14 cellular contexts compared by ENCODE assay signal in genomic region chr4:113639311-113639710, GRCh38.
DNase-seq lines count a peak whose midpoint lies in the region; ATAC-seq and TF ChIP-seq lines count a peak whose summit lies in the region.
"Had no signal": no experiment of that assay in that cellular context is flagged by ENCODE, and none has a peak within 500 bp of the region (broad histone marks: within the 10 kb centered on the region; RNA-seq: fewer than 3 reads in every experiment).

No MANE protein-coding gene starts in this region.

- dilution Hi-C loops in mammary epithelial cell (cut with HindIII; ENCODE audit: low sequenced_read_pairs), result no loop called here

- H3K4me3 Mint-ChIP-seq in activated CD8-positive, alpha-beta memory T cell treated with anti-CD3 and anti-CD28 coated beads, Interleukin-2, amount 10 ng/mL, durations not matched to agents 7 days and 5 days, result no peak overlapping the region
- H3K4me3 Mint-ChIP-seq: H9 had no signal

- H2AK5ac ChIP-seq in neuronal stem cell (ENCODE audit: low read depth, low read length), result no peak overlapping the region

- in situ Hi-C loops in mammary epithelial cell (cut with MboI; ENCODE audit: low sequenced_read_pairs in 2 of 2), result no loop called here

- H2AFZ ChIP-seq in OCI-LY3 (ENCODE audit: low read depth, low read length) (no peak overlapping the region), neuronal stem cell (ENCODE audit: low read length) (no peak overlapping the region), mammary epithelial cell (ENCODE audit: low read depth, low read length) (no peak overlapping the region)

- H2BK12ac ChIP-seq in neuronal stem cell (ENCODE audit: low read length), result no peak overlapping the region

- no peaks in the 10 kb centered on the region for H3K79me1 ChIP-seq in neuronal stem cell (ENCODE audit: low read depth, low read length)

- H4K20me1 ChIP-seq in OCI-LY3 (ENCODE audit: insufficient read depth, low read length), result no peaks in the 10 kb centered on the region
- no peaks in the 10 kb centered on the region for H4K20me1 ChIP-seq in mammary epithelial cell (ENCODE audit: insufficient read depth, low read length)

- intact Hi-C loops in mammary epithelial cell (cut with micrococcal nuclease), result no loop called here

- H3K18ac ChIP-seq in neuronal stem cell (ENCODE audit: low read length), result no peak overlapping the region

- WGBS in neuronal stem cell (ENCODE audit: extremely low coverage in 2 of 2, insufficient read length in 2 of 2, insufficient replicate concordance in 1 of 2), 2 donors, result no CpG with 5 or more reads among the region's 2 CpGs
- WGBS in mammary epithelial cell (ENCODE audit: low coverage, missing lambda C conversion rate), result 90% methylated on average over 2 of the region's 2 CpGs

- no peaks in the 10 kb centered on the region for H3K79me2 ChIP-seq in OCI-LY3 (ENCODE audit: low read length)
- no peaks in the 10 kb centered on the region for H3K79me2 ChIP-seq in mammary epithelial cell (ENCODE audit: insufficient read depth, low read length)

- no peak overlapping the region for H2BK120ac ChIP-seq in neuronal stem cell (ENCODE audit: low read depth, low read length)

- H3K9ac ChIP-seq in OCI-LY3 (ENCODE audit: low read length), result 0 out of 2 replicates have a peak overlapping the region, but pooled peaks have one; percentile 13
- H3K9ac ChIP-seq in neuronal stem cell (ENCODE audit: low read depth, low read length, poor library complexity), result no peak overlapping the region
- no peak overlapping the region for H3K9ac ChIP-seq in mammary epithelial cell (ENCODE audit: insufficient read depth, low read length)

- H3K4me3 ChIP-seq in OCI-LY3 (ENCODE audit: low read length) (no peak overlapping the region), neuronal stem cell (ENCODE audit: low read length in 2 of 2) (no peak overlapping the region), MG63 (no peak overlapping the region), mammary epithelial cell (replicated peaks in 1 of 3; ENCODE audit: insufficient read depth in 1 of 3, low read depth in 2 of 3, low read length in 3 of 3) (no peak overlapping the region)
- H3K4me3 ChIP-seq: spleen had no signal

- no peak overlapping the region for H2BK5ac ChIP-seq in neuronal stem cell (ENCODE audit: low read length)

- TF ChIP-seq CTCF in OCI-LY3 (IDR thresholded peaks at IDR 0.05; ENCODE audit: low read depth, low read length) (no peak), mammary epithelial cell (conservative IDR thresholded peaks at IDR 0.05 in 1 of 2, IDR thresholded peaks at IDR 0.05 in 1 of 2; ENCODE audit: extremely low read depth in 1 of 2, insufficient read depth in 1 of 2, low read depth in 1 of 2, low read length in 2 of 2) (no peak)

- ATAC-seq in activated CD8-positive, alpha-beta memory T cell treated with anti-CD3 and anti-CD28 coated beads, Interleukin-2, amount 10 ng/mL, durations not matched to agents 7 days and 5 days, result no peak
- ATAC-seq in GM21423 (IDR thresholded peaks at IDR 0.05; ENCODE audit: unreplicated experiment), result peak; percentile 42
- ATAC-seq: foreskin keratinocyte had no signal

- H4K91ac ChIP-seq in neuronal stem cell (ENCODE audit: low read depth, low read length, poor library complexity), result no peak overlapping the region

- H4K8ac ChIP-seq in neuronal stem cell (ENCODE audit: low read depth, low read length), result no peak overlapping the region

- DNase-seq in activated CD8-positive, alpha-beta memory T cell treated with anti-CD3 and anti-CD28 coated beads, Interleukin-2, amount 10 ng/mL, durations not matched to agents 7 days and 5 days, result peak; percentile 41
- DNase-seq in activated CD8-positive, alpha-beta memory T cell treated with anti-CD3 and anti-CD28 coated beads, Interleukin-2, amount 50 U/mL, for 48 hours, result no peak
- peak; percentile 12 for DNase-seq in putamen (ENCODE audit: low spot score)
- DNase-seq in neuronal stem cell (ENCODE audit: low spot score), result no peak
- no peak for DNase-seq in MG63
- DNase-seq in mammary epithelial cell, result no peak
- DNase-seq: activated T-cell treated with anti-CD3 and anti-CD28 coated beads for 4 hours, foreskin keratinocyte, H9, mesendoderm, NCI-H345, spleen had no signal

- H3K27ac ChIP-seq in OCI-LY3 (ENCODE audit: low read length) (peak overlapping the region; percentile 72), neuronal stem cell (replicated peaks; ENCODE audit: low read length) (no peak overlapping the region), mammary epithelial cell (ENCODE audit: insufficient read depth, low read depth, low read length) (no peak overlapping the region)
- H3K27ac ChIP-seq: foreskin keratinocyte had no signal

- no peak overlapping the region for H3K4ac ChIP-seq in neuronal stem cell (ENCODE audit: low read length)

- H3K4me1 Mint-ChIP-seq in activated CD8-positive, alpha-beta memory T cell treated with anti-CD3 and anti-CD28 coated beads, Interleukin-2, amount 10 ng/mL, durations not matched to agents 7 days and 5 days, result peaks cover 41% of the 10 kb centered on the region

- H3K4me2 ChIP-seq in OCI-LY3 (ENCODE audit: low read length), result peak overlapping the region; percentile 60
- no peak overlapping the region for H3K4me2 ChIP-seq in neuronal stem cell (ENCODE audit: insufficient read depth, low read length, poor library complexity, severe bottlenecking)
- no peak overlapping the region for H3K4me2 ChIP-seq in mammary epithelial cell (ENCODE audit: insufficient read depth, low read depth, low read length)

- H3K27ac Mint-ChIP-seq in activated CD8-positive, alpha-beta memory T cell treated with anti-CD3 and anti-CD28 coated beads, Interleukin-2, amount 10 ng/mL, durations not matched to agents 7 days and 5 days, result no peak overlapping the region
- H3K27ac Mint-ChIP-seq: H9 had no signal

- H3K36me3 ChIP-seq in OCI-LY3 (replicated peaks; ENCODE audit: low read depth, low read length), result no peaks in the 10 kb centered on the region
- H3K36me3 ChIP-seq in neuronal stem cell (replicated peaks in 1 of 2; ENCODE audit: control insufficient read depth in 2 of 2, insufficient read depth in 2 of 2, low read length in 2 of 2), result no peaks in the 10 kb centered on the region
- H3K36me3 ChIP-seq in MG63, result no peaks in the 10 kb centered on the region
- no peaks in the 10 kb centered on the region for H3K36me3 ChIP-seq in mammary epithelial cell (ENCODE audit: insufficient read depth, low read length)
- H3K36me3 ChIP-seq: spleen had no signal

- no peaks in the 10 kb centered on the region for H3K9me3 ChIP-seq in OCI-LY3 (ENCODE audit: insufficient read depth, low read length)
- H3K9me3 ChIP-seq in neuronal stem cell (replicated peaks in 1 of 2; ENCODE audit: control insufficient read depth in 2 of 2, insufficient read depth in 1 of 2, low read depth in 1 of 2, low read length in 2 of 2), result no peaks in the 10 kb centered on the region
- H3K9me3 ChIP-seq in MG63, result no peaks in the 10 kb centered on the region
- H3K9me3 ChIP-seq in mammary epithelial cell (replicated peaks; ENCODE audit: insufficient read depth, low read length), result no peaks in the 10 kb centered on the region
- H3K9me3 ChIP-seq: spleen had no signal

- no peak overlapping the region for H3K14ac ChIP-seq in neuronal stem cell (ENCODE audit: low read length)

- H3K4me1 ChIP-seq in OCI-LY3 (ENCODE audit: low read length), result peaks cover 56% of the 10 kb centered on the region
- H3K4me1 ChIP-seq in neuronal stem cell (ENCODE audit: control insufficient read depth in 2 of 2, insufficient read depth in 1 of 2, low read depth in 1 of 2, low read length in 2 of 2), result peaks cover 5 to 9% of the 10 kb centered on the region in 2 donors
- H3K4me1 ChIP-seq in mammary epithelial cell (ENCODE audit: insufficient read depth, low read length), result peaks cover 9% of the 10 kb centered on the region
- H3K4me1 ChIP-seq: foreskin keratinocyte had no signal

- H3K27me3 Mint-ChIP-seq in activated CD8-positive, alpha-beta memory T cell treated with anti-CD3 and anti-CD28 coated beads, Interleukin-2, amount 10 ng/mL, durations not matched to agents 7 days and 5 days, result no peaks in the 10 kb centered on the region

- no peak overlapping the region for H3K23ac ChIP-seq in neuronal stem cell (ENCODE audit: low read depth, low read length, poor library complexity)

- BruUV-seq in mammary epithelial cell (replicated peaks; lab: Mats Ljungman, UMichigan), result no TSS peak

- H3K27me3 ChIP-seq in OCI-LY3 (ENCODE audit: low read depth, low read length), result no peaks in the 10 kb centered on the region
- no peaks in the 10 kb centered on the region for H3K27me3 ChIP-seq in neuronal stem cell (ENCODE audit: control insufficient read depth in 3 of 3, insufficient read depth in 3 of 3, low read depth in 1 of 3, low read length in 3 of 3)
- no peaks in the 10 kb centered on the region for H3K27me3 ChIP-seq in MG63
- no peaks in the 10 kb centered on the region for H3K27me3 ChIP-seq in mammary epithelial cell (ENCODE audit: insufficient read depth, low read length)
- H3K27me3 ChIP-seq: foreskin keratinocyte, spleen had no signal

- no peak overlapping the region for H2BK15ac ChIP-seq in neuronal stem cell (ENCODE audit: low read length)

- no peaks in the 10 kb centered on the region for H3K9me3 Mint-ChIP-seq in activated CD8-positive, alpha-beta memory T cell treated with anti-CD3 and anti-CD28 coated beads, Interleukin-2, amount 10 ng/mL, durations not matched to agents 7 days and 5 days (ENCODE audit: low read depth)
- H3K9me3 Mint-ChIP-seq: H9 had no signal

- CTCF ChIA-PET in activated CD8-positive, alpha-beta memory T cell treated with anti-CD3 and anti-CD28 coated beads, Interleukin-2, amount 10 ng/mL, durations not matched to agents 7 days and 5 days (lab: Charles Lee), result no interaction called here
- CTCF ChIA-PET in mammary epithelial cell (lab: Charles Lee; ENCODE audit: low non-redundant PET), result no interaction called here

- H3K36me3 Mint-ChIP-seq in activated CD8-positive, alpha-beta memory T cell treated with anti-CD3 and anti-CD28 coated beads, Interleukin-2, amount 10 ng/mL, durations not matched to agents 7 days and 5 days, result peaks cover 8% of the 10 kb centered on the region

Comparison
In these comparisons a context has a peak if more than half of its experiments do, and no peak if none do; other contexts are left out.
1. DNase-seq: peak in activated CD8-positive, alpha-beta memory T cell treated with anti-CD3 and anti-CD28 coated beads, Interleukin-2, amount 10 ng/mL, durations not matched to agents 7 days and 5 days (single experiment) and putamen (single experiment); none in activated CD8-positive, alpha-beta memory T cell treated with anti-CD3 and anti-CD28 coated beads, Interleukin-2, amount 50 U/mL, for 48 hours (single experiment), neuronal stem cell (single experiment), MG63 (single experiment) and mammary epithelial cell (single experiment).